25 cellular contexts compared by ENCODE assay signal in the genomic region with DNA sequence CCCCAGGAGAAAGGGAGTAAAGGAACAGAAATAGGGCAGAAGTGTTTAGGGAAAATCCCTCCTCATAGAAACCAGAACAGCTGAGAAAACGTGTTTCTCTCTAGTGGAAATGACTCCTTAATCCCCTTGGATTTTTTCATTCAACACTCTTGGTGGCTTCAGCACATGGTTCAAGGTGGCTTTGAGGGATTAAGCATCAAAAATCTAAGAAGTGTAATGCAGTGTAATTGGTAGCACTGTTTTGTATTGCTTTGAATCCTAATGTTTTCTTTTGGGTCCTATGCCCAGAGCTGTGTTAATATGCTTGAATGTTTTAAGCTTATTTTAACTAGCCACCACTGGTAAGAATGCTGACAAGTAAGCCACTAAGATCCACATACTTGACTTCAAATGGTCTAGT.
DNase-seq lines count a peak whose midpoint lies in the region; ATAC-seq and TF ChIP-seq lines count a peak whose summit lies in the region.
"Had no signal": no experiment of that assay in that cellular context is flagged by ENCODE, and none has a peak within 500 bp of the region (broad histone marks: within the 10 kb centered on the region; RNA-seq: fewer than 3 reads in every experiment).

No MANE protein-coding gene starts in this region.

- peaks cover 42% of the 10 kb centered on the region for H3K4me1 Mint-ChIP-seq in brain
- H3K4me1 Mint-ChIP-seq: activated CD4-positive, alpha-beta T cell treated with anti-CD3 and anti-CD28 coated beads for 36 hours; activated naive CD4-positive, alpha-beta T cell treated with anti-CD3 and anti-CD28 coated beads, Interleukin-2, amount 50 U/mL, for 24 hours; stimulated activated effector memory CD8-positive, alpha-beta T cell treated with anti-CD3 and anti-CD28 coated beads, Interleukin-12 subunit alpha, Interleukin-12 subunit beta, amount 100 ng/mL, for 72 hours had no signal

- H3K4me3 ChIP-seq in heart right ventricle (no peak overlapping the region), right atrium auricular region (no peak overlapping the region)
- H3K4me3 ChIP-seq: breast epithelium had no signal

- WGBS in heart right ventricle, 2 donors, result 42 to 46% methylated on average over 1 of the region's 1 CpG

- intact Hi-C loops in heart right ventricle (cut with DNase I), result loop anchor here in 3 of 10 donors (5.0 to 10.0 kb wide), 3 partner anchors 87 to 124 kb away; no protein-coding TSS in a partner anchor

- H3K36me3 ChIP-seq in heart right ventricle, result no peaks in the 10 kb centered on the region
- no peaks in the 10 kb centered on the region for H3K36me3 ChIP-seq in right atrium auricular region
- H3K36me3 ChIP-seq: breast epithelium, neutrophil had no signal

- peak in 7 of 8 donors; percentile 22 to 67 (median 48) for ATAC-seq in heart right ventricle
- ATAC-seq: activated CD4-positive, alpha-beta T cell treated with anti-CD3 and anti-CD28 coated beads for 36 hours; stimulated activated effector memory CD8-positive, alpha-beta T cell treated with anti-CD3 and anti-CD28 coated beads, Interleukin-12 subunit alpha, Interleukin-12 subunit beta, amount 100 ng/mL, for 72 hours had no signal

- H3K4me1 ChIP-seq in heart right ventricle (peaks cover 0 to 21% (median 0%) of the 10 kb centered on the region in 9 donors), right atrium auricular region (peaks cover 0 to 9% of the 10 kb centered on the region in 2 donors)
- H3K4me1 ChIP-seq: breast epithelium had no signal

- no peaks in the 10 kb centered on the region for H3K9me3 ChIP-seq in heart right ventricle
- no peaks in the 10 kb centered on the region for H3K9me3 ChIP-seq in right atrium auricular region
- H3K9me3 ChIP-seq: breast epithelium, neutrophil had no signal

- no peak for DNase-seq in heart right ventricle
- no peak for DNase-seq in right atrium auricular region (ENCODE audit: low spot score)
- peak; percentile 80 for DNase-seq in myocyte (ENCODE audit: low read depth)
- no peak for DNase-seq in NCI-H2107 (lab: John Stamatoyannopoulos, UW)
- no peak for DNase-seq in NCI-H748 treated with DMSO at 0.1 percent for 48 hours (lab: John Stamatoyannopoulos, UW)
- DNase-seq in NCI-H1092 treated with DMSO at 0.1 percent for 48 hours (lab: John Stamatoyannopoulos, UW), result no peak
- no peak for DNase-seq in HEK293T (ENCODE audit: extremely low spot score)
- DNase-seq: activated CD4-positive, alpha-beta T cell treated with anti-CD3 and anti-CD28 coated beads for 36 hours; activated CD8-positive, alpha-beta memory T cell treated with anti-CD3 and anti-CD28 coated beads for 24 hours; activated T-cell treated with anti-CD3 and anti-CD28 coated beads for 4 hours; amniotic stem cell; GF-D8; naive B cell; NCI-H1092; NCI-H187 treated with DMSO at 0.1 percent for 48 hours; NCI-H524 treated with DMSO at 0.1 percent for 48 hours; T-helper 9 cell; trophoblast cell had no signal

- peaks cover 7% of the 10 kb centered on the region for H3K27me3 Mint-ChIP-seq in brain
- H3K27me3 Mint-ChIP-seq: activated CD4-positive, alpha-beta T cell treated with anti-CD3 and anti-CD28 coated beads for 36 hours had no signal

- H3K27ac ChIP-seq in heart right ventricle, result no peak overlapping the region
- no peak overlapping the region for H3K27ac ChIP-seq in right atrium auricular region
- H3K27ac ChIP-seq: breast epithelium, neutrophil had no signal

- H3K9me3 Mint-ChIP-seq in brain, result no peaks in the 10 kb centered on the region
- H3K9me3 Mint-ChIP-seq: activated naive CD4-positive, alpha-beta T cell treated with anti-CD3 and anti-CD28 coated beads, Interleukin-2, amount 50 U/mL, for 24 hours; activated T-helper 2 cell treated with anti-CD3 and anti-CD28 coated beads, Interferon-gamma antibody, Interleukin-2, Interleukin-4, amounts not matched to agents 10 μg/mL and 5 μg/mL and 100 μg/mL, durations not matched to agents 14 hours and 24 hours and 36 hours; naive B cell; stimulated activated effector memory CD8-positive, alpha-beta T cell treated with anti-CD3 and anti-CD28 coated beads, Interleukin-12 subunit alpha, Interleukin-12 subunit beta, amount 100 ng/mL, for 72 hours had no signal

- peak overlapping the region in 3 of 5 experiments; percentile 46 to 70 (median 69) for H3K27ac Mint-ChIP-seq in brain
- H3K27ac Mint-ChIP-seq: activated CD4-positive, alpha-beta T cell treated with anti-CD3 and anti-CD28 coated beads for 36 hours; activated naive CD4-positive, alpha-beta T cell treated with anti-CD3 and anti-CD28 coated beads, Interleukin-2, amount 50 U/mL, for 24 hours; activated T-helper 2 cell treated with anti-CD3 and anti-CD28 coated beads, Interferon-gamma antibody, Interleukin-2, Interleukin-4, amounts not matched to agents 10 μg/mL and 5 μg/mL and 100 μg/mL, durations not matched to agents 14 hours and 24 hours and 36 hours; progenitor cell of endocrine pancreas; stimulated activated effector memory CD8-positive, alpha-beta T cell treated with anti-CD3 and anti-CD28 coated beads, Interleukin-12 subunit alpha, Interleukin-12 subunit beta, amount 100 ng/mL, for 72 hours had no signal

- CTCF ChIA-PET in HEK293T (lab: Yijun Ruan, JAX), result interaction anchor here (0.6 kb wide), 2 partner anchors 124 to 359 kb away, joined by 3 to 4 read pairs; no protein-coding TSS in a partner anchor

- H3K27me3 ChIP-seq in heart right ventricle, result no peaks in the 10 kb centered on the region
- no peaks in the 10 kb centered on the region for H3K27me3 ChIP-seq in right atrium auricular region
- H3K27me3 ChIP-seq: breast epithelium had no signal

- no peaks in the 10 kb centered on the region for H3K36me3 Mint-ChIP-seq in brain
- H3K36me3 Mint-ChIP-seq: activated naive CD4-positive, alpha-beta T cell treated with anti-CD3 and anti-CD28 coated beads, Interleukin-2, amount 50 U/mL, for 24 hours; naive B cell; stimulated activated effector memory CD8-positive, alpha-beta T cell treated with anti-CD3 and anti-CD28 coated beads, Interleukin-12 subunit alpha, Interleukin-12 subunit beta, amount 100 ng/mL, for 72 hours had no signal

- H3K4me3 Mint-ChIP-seq in brain, result no peak overlapping the region
- H3K4me3 Mint-ChIP-seq: activated CD4-positive, alpha-beta T cell treated with anti-CD3 and anti-CD28 coated beads for 36 hours; activated naive CD4-positive, alpha-beta T cell treated with anti-CD3 and anti-CD28 coated beads, Interleukin-2, amount 50 U/mL, for 24 hours; naive B cell; stimulated activated effector memory CD8-positive, alpha-beta T cell treated with anti-CD3 and anti-CD28 coated beads, Interleukin-12 subunit alpha, Interleukin-12 subunit beta, amount 100 ng/mL, for 72 hours had no signal

- no peak for TF ChIP-seq CTCF in heart right ventricle (IDR thresholded peaks at IDR 0.05)
- no peak for TF ChIP-seq CTCF in right atrium auricular region (IDR thresholded peaks at IDR 0.05)
- TF ChIP-seq CTCF in brain (conservative IDR thresholded peaks at IDR 0.05), result no peak

- POLR2A ChIA-PET in HEK293T (lab: Yijun Ruan, JAX), result no interaction called here

TF ChIP-seq in HEK293T, 16 proteins besides CTCF, POLR2A, EP300 and RAD21:
- no peak for TF ChIP-seq CTBP1 (IDR thresholded peaks at IDR 0.05; ENCODE audit: borderline replicate concordance)
